In the genomic region with DNA sequence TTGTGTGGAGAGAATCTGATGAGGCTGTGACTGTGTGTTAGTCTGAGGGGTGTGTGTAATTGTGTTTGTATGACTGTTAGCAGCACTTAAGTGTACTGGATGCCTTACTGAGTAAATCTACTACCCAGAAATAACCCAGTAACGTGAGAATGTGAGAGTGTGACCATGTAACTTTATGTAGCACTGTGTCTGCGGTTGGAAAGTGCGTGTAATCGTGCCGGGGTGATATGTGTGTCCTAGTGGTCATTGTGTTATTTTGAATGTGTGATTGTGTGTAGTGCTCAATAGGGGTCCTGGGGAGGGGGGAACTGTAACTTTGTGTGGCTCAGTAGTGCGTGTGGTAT, we compare ENCODE assay signal across 8 cellular contexts. TPM values are rescaled to one million over a fixed set of nuclear protein-coding genes. Genes with fewer than 3 reads are reported as not detected.
DNase-seq lines count a peak whose midpoint lies in the region; ATAC-seq and TF ChIP-seq lines count a peak whose summit lies in the region.

No MANE protein-coding gene starts in this region.

- H3K27me3 Mint-ChIP-seq in activated CD4-positive, alpha-beta T cell treated with anti-CD3 and anti-CD28 coated beads, Interleukin-2, amount 10 ng/mL, durations not matched to agents 24 days and 14 days: no peaks in the 10 kb centered on the region
- H3K27me3 Mint-ChIP-seq in activated T-helper 2 cell treated with anti-CD3 and anti-CD28 coated beads, Interferon-gamma antibody, Interleukin-2, Interleukin-4, amounts not matched to agents 10 μg/mL and 5 μg/mL and 100 μg/mL, durations not matched to agents 14 hours and 24 hours and 36 hours (ENCODE audit: low read depth): no peaks in the 10 kb centered on the region

- no peak for TF ChIP-seq POLR2A in spleen (IDR thresholded peaks at IDR 0.05)

- H3K4me1 Mint-ChIP-seq in activated CD4-positive, alpha-beta T cell treated with anti-CD3 and anti-CD28 coated beads, Interleukin-2, amount 10 ng/mL, durations not matched to agents 24 days and 14 days: peaks cover 16% of the 10 kb centered on the region
- peaks cover 11% of the 10 kb centered on the region for H3K4me1 Mint-ChIP-seq in activated T-helper 2 cell treated with anti-CD3 and anti-CD28 coated beads, Interferon-gamma antibody, Interleukin-2, Interleukin-4, amounts not matched to agents 10 μg/mL and 5 μg/mL and 100 μg/mL, durations not matched to agents 14 hours and 24 hours and 36 hours (ENCODE audit: low read depth)

- ATAC-seq in HG03439 (IDR thresholded peaks at IDR 0.05; ENCODE audit: unreplicated experiment): no peak

- peaks cover 56% of the 10 kb centered on the region for H3K36me3 Mint-ChIP-seq in activated CD4-positive, alpha-beta T cell treated with anti-CD3 and anti-CD28 coated beads, Interleukin-2, amount 10 ng/mL, durations not matched to agents 24 days and 14 days (ENCODE audit: low read depth)
- H3K36me3 Mint-ChIP-seq in activated T-helper 2 cell treated with anti-CD3 and anti-CD28 coated beads, Interferon-gamma antibody, Interleukin-2, Interleukin-4, amounts not matched to agents 10 μg/mL and 5 μg/mL and 100 μg/mL, durations not matched to agents 14 hours and 24 hours and 36 hours (ENCODE audit: low read depth): peaks cover 50% of the 10 kb centered on the region

- H3K27me3 ChIP-seq in hepatocyte (no peaks in the 10 kb centered on the region), spleen (replicated peaks in 1 of 7) (no peaks in the 10 kb centered on the region)

- H3K9me3 Mint-ChIP-seq in activated CD4-positive, alpha-beta T cell treated with anti-CD3 and anti-CD28 coated beads, Interleukin-2, amount 10 ng/mL, durations not matched to agents 24 days and 14 days: peaks cover 37% of the 10 kb centered on the region
- peaks cover 51% of the 10 kb centered on the region for H3K9me3 Mint-ChIP-seq in activated T-helper 2 cell treated with anti-CD3 and anti-CD28 coated beads, Interferon-gamma antibody, Interleukin-2, Interleukin-4, amounts not matched to agents 10 μg/mL and 5 μg/mL and 100 μg/mL, durations not matched to agents 14 hours and 24 hours and 36 hours

- no peaks in the 10 kb centered on the region for H4K20me1 ChIP-seq in hepatocyte (ENCODE audit: insufficient read depth, poor library complexity, severe bottlenecking)

- intact Hi-C loops in activated CD4-positive, alpha-beta T cell treated with anti-CD3 and anti-CD28 coated beads, Interleukin-2, amount 10 ng/mL, durations not matched to agents 24 days and 14 days (cut with micrococcal nuclease): loop anchor here (1.0 to 10.0 kb wide), 14 partner anchors 46 to 1004 kb away; a partner anchor contains a TSS
- intact Hi-C loops in activated T-helper 2 cell treated with anti-CD3 and anti-CD28 coated beads, Interferon-gamma antibody, Interleukin-2, Interleukin-4, amounts not matched to agents 10 μg/mL and 5 μg/mL and 100 μg/mL, durations not matched to agents 14 hours and 24 hours and 36 hours (cut with micrococcal nuclease): loop anchor here (1.0 to 10.0 kb wide), 12 partner anchors 46 to 1004 kb away; a partner anchor contains a TSS
- intact Hi-C loops in spleen (cut with DNase I; ENCODE audit: low total_unique reads): no loop called here

- H3K4me2 ChIP-seq in hepatocyte: peak overlapping the region; percentile 88

- no peaks in the 10 kb centered on the region for H3K9me2 ChIP-seq in hepatocyte (replicated peaks; ENCODE audit: insufficient read depth)

- no peak for DNase-seq in activated CD4-positive, alpha-beta T cell treated with anti-CD3 and anti-CD28 coated beads, Interleukin-2, amount 10 ng/mL, durations not matched to agents 24 days and 14 days
- no peak for DNase-seq in activated CD4-positive, alpha-beta T cell treated with anti-CD3 and anti-CD28 coated beads, Interleukin-2, amount 50 U/mL, for 4 hours
- DNase-seq in activated T-helper 2 cell treated with anti-CD3 and anti-CD28 coated beads, Interferon-gamma antibody, Interleukin-2, Interleukin-4, amounts not matched to agents 10 μg/mL and 5 μg/mL and 100 μg/mL, durations not matched to agents 14 hours and 24 hours and 36 hours (ENCODE audit: low spot score): no peak
- DNase-seq in hepatocyte (ENCODE audit: low spot score) (no peak), spleen (no peak), germinal center (ENCODE audit: low spot score) (no peak)
- DNase-seq in stimulated activated naive CD4-positive, alpha-beta T cell (lab: John Stamatoyannopoulos, UW): no peak

- H3K4me3 Mint-ChIP-seq in activated CD4-positive, alpha-beta T cell treated with anti-CD3 and anti-CD28 coated beads, Interleukin-2, amount 10 ng/mL, durations not matched to agents 24 days and 14 days: peak overlapping the region; percentile 97
- peak overlapping the region; percentile 96 for H3K4me3 Mint-ChIP-seq in activated T-helper 2 cell treated with anti-CD3 and anti-CD28 coated beads, Interferon-gamma antibody, Interleukin-2, Interleukin-4, amounts not matched to agents 10 μg/mL and 5 μg/mL and 100 μg/mL, durations not matched to agents 14 hours and 24 hours and 36 hours (ENCODE audit: low read depth)

- H3K9me3 ChIP-seq in hepatocyte (ENCODE audit: low read depth) (no peaks in the 10 kb centered on the region), spleen (peaks cover 0 to 35% (median 29%) of the 10 kb centered on the region in 8 donors)

- TF ChIP-seq CTCF in hepatocyte (IDR thresholded peaks at IDR 0.05; ENCODE audit: poor library complexity): no peak
- no peak for TF ChIP-seq CTCF in spleen (IDR thresholded peaks at IDR 0.05 in 8 of 11, conservative IDR thresholded peaks at IDR 0.05 in 3 of 11)

- H3K4me3 ChIP-seq in hepatocyte: peak overlapping the region; percentile 87
- peak overlapping the region; percentile 63 to 96 (median 86) for H3K4me3 ChIP-seq in spleen

- H3K27ac ChIP-seq in hepatocyte (peak overlapping the region; percentile 90), spleen (peak overlapping the region; percentile 91 to 97 (median 95))

- WGBS in hepatocyte (ENCODE audit: low lambda C conversion rate, missing lambda C conversion rate): 53% methylated on average over 6 of the region's 6 CpGs
- 24 to 33% (median 26%) methylated on average over 6 of the region's 6 CpGs for WGBS in spleen, 5 donors

- H3K36me3 ChIP-seq in hepatocyte (replicated peaks; ENCODE audit: insufficient read depth, low read depth): peaks cover 4% of the 10 kb centered on the region
- H3K36me3 ChIP-seq in spleen: peaks cover 0 to 46% (median 14%) of the 10 kb centered on the region in 6 donors

- H2AFZ ChIP-seq in hepatocyte: peak overlapping the region; percentile 86

- H3K79me2 ChIP-seq in hepatocyte: peaks cover 39% of the 10 kb centered on the region

- peak overlapping the region; percentile 94 for H3K27ac Mint-ChIP-seq in activated CD4-positive, alpha-beta T cell treated with anti-CD3 and anti-CD28 coated beads, Interleukin-2, amount 10 ng/mL, durations not matched to agents 24 days and 14 days
- peak overlapping the region; percentile 91 for H3K27ac Mint-ChIP-seq in activated T-helper 2 cell treated with anti-CD3 and anti-CD28 coated beads, Interferon-gamma antibody, Interleukin-2, Interleukin-4, amounts not matched to agents 10 μg/mL and 5 μg/mL and 100 μg/mL, durations not matched to agents 14 hours and 24 hours and 36 hours

- H3K4me1 ChIP-seq in hepatocyte (ENCODE audit: insufficient read depth) (peaks cover 9% of the 10 kb centered on the region), spleen (peaks cover 10 to 39% (median 20%) of the 10 kb centered on the region in 6 donors)

RNA-seq across cellular contexts. Expression of a gene that starts 0.6 kb away (rescaled TPM):
- total RNA-seq in activated CD4-positive, alpha-beta T cell treated with anti-CD3 and anti-CD28 coated beads, Interleukin-2, amount 10 ng/mL, durations not matched to agents 24 days and 14 days: 6.4 and 8.6 TPM in 2 replicates
- total RNA-seq in activated T-helper 2 cell treated with anti-CD3 and anti-CD28 coated beads, Interferon-gamma antibody, Interleukin-2, Interleukin-4, amounts not matched to agents 10 μg/mL and 5 μg/mL and 100 μg/mL, durations not matched to agents 14 hours and 24 hours and 36 hours: 5.2 and 7.4 TPM in 2 replicates
- total RNA-seq in hepatocyte (4.3 and 4.9 TPM in 2 replicates), spleen (10 to 100 TPM in 6 of 7 donors, 1 to 10 TPM in 1; 9.2 to 25.4 (median 15.7) TPM)
- polyA plus RNA-seq in hepatocyte (3.7 and 4.8 TPM in 2 replicates), spleen (1 to 10 TPM; 5.7 to 6.7 (median 6.6) TPM)

RNA-seq across cellular contexts. Expression of a gene that starts 8.2 kb away (rescaled TPM):
- 2.4 and 4.4 TPM in 2 replicates for total RNA-seq in activated CD4-positive, alpha-beta T cell treated with anti-CD3 and anti-CD28 coated beads, Interleukin-2, amount 10 ng/mL, durations not matched to agents 24 days and 14 days
- total RNA-seq in activated T-helper 2 cell treated with anti-CD3 and anti-CD28 coated beads, Interferon-gamma antibody, Interleukin-2, Interleukin-4, amounts not matched to agents 10 μg/mL and 5 μg/mL and 100 μg/mL, durations not matched to agents 14 hours and 24 hours and 36 hours: 2.4 and 3.0 TPM in 2 replicates
- total RNA-seq in hepatocyte (3.4 and 7.2 TPM in 2 replicates), spleen (10 to 100 TPM; 17.1 to 25.6 (median 19.3) TPM)
- polyA plus RNA-seq in hepatocyte (1.4 and 3.8 TPM in 2 replicates), spleen (10 to 100 TPM in 1 of 3 donors, 1 to 10 TPM in 2; 6.9 to 11.0 (median 7.8) TPM)

RNA-seq across cellular contexts. Expression of a gene that starts 46.1 kb away (rescaled TPM):
- total RNA-seq in activated CD4-positive, alpha-beta T cell treated with anti-CD3 and anti-CD28 coated beads, Interleukin-2, amount 10 ng/mL, durations not matched to agents 24 days and 14 days: 2.7 and 3.9 TPM in 2 replicates
- total RNA-seq in activated T-helper 2 cell treated with anti-CD3 and anti-CD28 coated beads, Interferon-gamma antibody, Interleukin-2, Interleukin-4, amounts not matched to agents 10 μg/mL and 5 μg/mL and 100 μg/mL, durations not matched to agents 14 hours and 24 hours and 36 hours: 4.1 and 4.2 TPM in 2 replicates
- 5.0 and 13.3 TPM in 2 replicates for total RNA-seq in hepatocyte
- polyA plus RNA-seq in hepatocyte: 7.0 and 8.3 TPM in 2 replicates
- total RNA-seq in spleen: 10 to 100 TPM in 6 of 7 donors, 1 to 10 TPM in 1; 8.3 to 16.7 (median 14.6) TPM
- 10 to 100 TPM; 17.7 to 29.9 (median 22.6) TPM for polyA plus RNA-seq in spleen
